16 cellular contexts compared by ENCODE assay signal in the genomic region with DNA sequence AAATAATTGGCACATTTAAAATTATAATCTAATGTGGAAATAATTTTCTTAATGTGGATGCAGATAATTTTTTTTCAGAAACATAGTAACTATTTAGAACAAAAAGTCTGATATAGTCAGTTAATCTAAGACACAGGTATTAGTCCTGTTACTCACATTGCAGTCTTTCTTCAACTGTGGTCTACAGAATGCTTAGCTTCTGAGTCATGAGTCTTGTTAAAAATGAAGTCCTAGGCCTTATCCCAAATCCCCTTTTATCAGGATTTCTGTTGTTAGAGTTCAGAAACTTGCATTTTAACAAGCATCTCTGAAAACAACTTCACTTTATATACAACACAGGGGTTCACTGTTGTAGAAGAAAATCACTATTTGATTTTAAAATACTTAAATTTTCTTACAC.
DNase-seq lines count a peak whose midpoint lies in the region; ATAC-seq, FAIRE-seq and TF ChIP-seq lines count a peak whose summit lies in the region.
"Had no signal": no experiment of that assay in that cellular context is flagged by ENCODE, and none has a peak within 500 bp of the region (broad histone marks: within the 10 kb centered on the region; RNA-seq: fewer than 3 reads in every experiment).

No MANE protein-coding gene starts in this region.

- DNase-seq in NCI-H82 (lab: John Stamatoyannopoulos, UW), result peak; percentile 21
- no peak for DNase-seq in NCI-H82 treated with DMSO at 0.1 percent for 48 hours (lab: John Stamatoyannopoulos, UW; ENCODE audit: unreplicated experiment)
- peak; percentile 63 for DNase-seq in adipocyte (ENCODE audit: low read depth)
- peak; percentile 68 for DNase-seq in fibroblast of villous mesenchyme (ENCODE audit: low read depth)
- peak; percentile 31 for DNase-seq in urothelium cell line (ENCODE audit: low spot score)
- DNase-seq in upper lobe of left lung, result no peak
- no peak for DNase-seq in esophagus muscularis mucosa (ENCODE audit: extremely low spot score)
- no peak for DNase-seq in GM13976 (ENCODE audit: low spot score)
- DNase-seq: activated CD4-positive, alpha-beta T cell treated with anti-CD3 and anti-CD28 coated beads, Interleukin-2, amount 10 ng/mL, durations not matched to agents 24 days and 14 days; activated naive CD8-positive, alpha-beta T cell treated with anti-CD3 and anti-CD28 coated beads, Interleukin-2, amount 10 ng/mL, durations not matched to agents 7 days and 5 days; erythroblast; NCI-H2029 treated with DMSO at 0.1 percent for 48 hours; NCI-H774; stimulated activated naive B cell treated with anti-CD40 and anti-IgM and Interleukin-4, amounts not matched to agents 10 μg/mL and 1 μg/mL and 100 μg/mL, for 72 hours had no signal

- TF ChIP-seq EP300 in upper lobe of left lung (IDR thresholded peaks at IDR 0.05) (no peak), esophagus muscularis mucosa (IDR thresholded peaks at IDR 0.05) (no peak)

- H3K4me1 ChIP-seq in adipocyte (ENCODE audit: control insufficient read depth, insufficient read depth, low read length) (peaks cover 16% of the 10 kb centered on the region), upper lobe of left lung (no peaks in the 10 kb centered on the region), esophagus muscularis mucosa (peaks cover 0 to 4% (median 0%) of the 10 kb centered on the region in 4 donors)
- H3K4me1 ChIP-seq: A549 had no signal

- H3K4me3 ChIP-seq in adipocyte (ENCODE audit: low read length) (no peak overlapping the region), fibroblast of villous mesenchyme (ENCODE audit: low read depth, low read length) (no peak overlapping the region), upper lobe of left lung (no peak overlapping the region), esophagus muscularis mucosa (no peak overlapping the region)
- H3K4me3 ChIP-seq: A549 had no signal

- no peak for ATAC-seq in upper lobe of left lung (ENCODE audit: low FRiP score in 2 of 2)
- ATAC-seq: A549; Right ventricle myocardium inferior; stimulated activated naive B cell treated with anti-CD40 and anti-IgM and Interleukin-4, amounts not matched to agents 10 μg/mL and 1 μg/mL and 100 μg/mL, for 72 hours had no signal

- H3K27me3 ChIP-seq in adipocyte (replicated peaks; ENCODE audit: control insufficient read depth, insufficient read depth, low read length) (no peaks in the 10 kb centered on the region), upper lobe of left lung (no peaks in the 10 kb centered on the region), esophagus muscularis mucosa (no peaks in the 10 kb centered on the region)

- H3K36me3 ChIP-seq in adipocyte (ENCODE audit: control insufficient read depth, insufficient read depth, low read length, severe bottlenecking), result peaks cover 13% of the 10 kb centered on the region
- no peaks in the 10 kb centered on the region for H3K36me3 ChIP-seq in upper lobe of left lung
- H3K36me3 ChIP-seq in esophagus muscularis mucosa, result peaks cover 0 to 9% (median 0%) of the 10 kb centered on the region in 4 donors

- H3K9me3 ChIP-seq in adipocyte (ENCODE audit: control insufficient read depth, low read length) (no peaks in the 10 kb centered on the region), upper lobe of left lung (no peaks in the 10 kb centered on the region), esophagus muscularis mucosa (no peaks in the 10 kb centered on the region)
- H3K9me3 ChIP-seq: A549 had no signal

- intact Hi-C loops in esophagus muscularis mucosa (cut with DNase I), result loop anchor here (10.0 kb wide), 1 partner anchor 113 kb away; the partner anchor contains the start of gene SLC16A7

- in situ Hi-C loops in GM13976 (cut with MboI; ENCODE audit: low sequenced_read_pairs, unreplicated experiment), result no loop called here

- no peak overlapping the region for H3K9ac ChIP-seq in adipocyte (ENCODE audit: low read length)

- no peak for FAIRE-seq in urothelium cell line (lab: Jason Lieb, UNC)
- FAIRE-seq: A549 had no signal

- TF ChIP-seq CTCF in fibroblast of villous mesenchyme (IDR thresholded peaks at IDR 0.05; ENCODE audit: insufficient read depth, low read depth, low read length), result no peak
- no peak for TF ChIP-seq CTCF in upper lobe of left lung (IDR thresholded peaks at IDR 0.05)
- no peak for TF ChIP-seq CTCF in esophagus muscularis mucosa (IDR thresholded peaks at IDR 0.05)
- TF ChIP-seq CTCF in GM13976 (IDR thresholded peaks at IDR 0.05; ENCODE audit: borderline replicate concordance, control extremely low read depth, extremely low read depth, insufficient read depth, missing control alignments), result no peak

- H3K27ac ChIP-seq in upper lobe of left lung (no peak overlapping the region), esophagus muscularis mucosa (replicated peaks in 1 of 4) (no peak overlapping the region)
- H3K27ac ChIP-seq: A549 had no signal

- no peak for TF ChIP-seq POLR2A in upper lobe of left lung (IDR thresholded peaks at IDR 0.05)
- TF ChIP-seq POLR2A in esophagus muscularis mucosa (IDR thresholded peaks at IDR 0.05; ENCODE audit: low read depth), result no peak

Comparison
In these comparisons a context has a peak if more than half of its experiments do, and no peak if none do; other contexts are left out.
1. DNase-seq: peak in NCI-H82 (single experiment), adipocyte (single experiment), fibroblast of villous mesenchyme (single experiment) and urothelium cell line (single experiment); none in NCI-H82 treated with DMSO at 0.1 percent for 48 hours (single experiment), upper lobe of left lung (0 of 2), esophagus muscularis mucosa (single experiment) and GM13976 (single experiment).